Comparison of ENCODE assay signal across 9 cellular contexts in genomic region chrX:78979789-78980464, GRCh38. TPM values are rescaled to one million over a fixed set of nuclear protein-coding genes. Genes with fewer than 3 reads are reported as not detected.
DNase-seq lines count a peak whose midpoint lies in the region; ATAC-seq and TF ChIP-seq lines count a peak whose summit lies in the region.
"Had no signal": no experiment of that assay in that cellular context is flagged by ENCODE, and none has a peak within 500 bp of the region (broad histone marks: within the 10 kb centered on the region; RNA-seq: fewer than 3 reads in every experiment).

No MANE protein-coding gene starts in this region.

- no peaks in the 10 kb centered on the region for H3K27me3 Mint-ChIP-seq in activated naive CD8-positive, alpha-beta T cell treated with anti-CD3 and anti-CD28 coated beads, Interleukin-2, amount 10 ng/mL, durations not matched to agents 7 days and 5 days
- H3K27me3 Mint-ChIP-seq in CD8-positive, alpha-beta T cell (ENCODE audit: low read depth), result no peaks in the 10 kb centered on the region
- H3K27me3 Mint-ChIP-seq in immature natural killer cell (ENCODE audit: low read depth in 3 of 3), result peaks cover 0 to 6% (median 0%) of the 10 kb centered on the region in 3 donors

- CTCF ChIA-PET in CD8-positive, alpha-beta T cell (lab: Charles Lee), result no interaction called here

- H3K4me3 Mint-ChIP-seq in activated naive CD8-positive, alpha-beta T cell treated with anti-CD3 and anti-CD28 coated beads, Interleukin-2, amount 10 ng/mL, durations not matched to agents 7 days and 5 days, result peak overlapping the region; percentile 65
- H3K4me3 Mint-ChIP-seq in CD8-positive, alpha-beta T cell, result no peak overlapping the region
- no peak overlapping the region for H3K4me3 Mint-ChIP-seq in immature natural killer cell

- no peak overlapping the region for H3K4me3 ChIP-seq in CD8-positive, alpha-beta T cell (ENCODE audit: low read depth, low read length)

- H3K27me3 ChIP-seq in CD8-positive, alpha-beta T cell (ENCODE audit: insufficient read depth, low read length), result no peaks in the 10 kb centered on the region

- H3K9me3 ChIP-seq in CD8-positive, alpha-beta T cell (ENCODE audit: low read length), result no peaks in the 10 kb centered on the region

- H3K27ac ChIP-seq in CD8-positive, alpha-beta T cell (ENCODE audit: low read depth, low read length), result no peak overlapping the region

- no peaks in the 10 kb centered on the region for H3K4me1 ChIP-seq in CD8-positive, alpha-beta T cell (ENCODE audit: insufficient read depth, low read length)

- H3K36me3 Mint-ChIP-seq in activated naive CD8-positive, alpha-beta T cell treated with anti-CD3 and anti-CD28 coated beads, Interleukin-2, amount 10 ng/mL, durations not matched to agents 7 days and 5 days, result peaks cover 8% of the 10 kb centered on the region
- no peaks in the 10 kb centered on the region for H3K36me3 Mint-ChIP-seq in CD8-positive, alpha-beta T cell
- no peaks in the 10 kb centered on the region for H3K36me3 Mint-ChIP-seq in immature natural killer cell

- intact Hi-C loops in CD8-positive, alpha-beta T cell (cut with DNase I, micrococcal nuclease), result no loop called here

- ATAC-seq in GM18499 (IDR thresholded peaks at IDR 0.05; ENCODE audit: insufficient read depth, unreplicated experiment) (peak; percentile 98), GM19468 (IDR thresholded peaks at IDR 0.05; ENCODE audit: extremely low read depth, unreplicated experiment) (peak; percentile 98), HG03196 (IDR thresholded peaks at IDR 0.05; ENCODE audit: unreplicated experiment) (peak; percentile 100)
- no peak for ATAC-seq in activated naive CD8-positive, alpha-beta T cell treated with anti-CD3 and anti-CD28 coated beads, Interleukin-2, amount 10 ng/mL, durations not matched to agents 7 days and 5 days (ENCODE audit: low read depth)
- ATAC-seq in CD8-positive, alpha-beta T cell, result no peak

- no peak for DNase-seq in activated naive CD8-positive, alpha-beta T cell treated with anti-CD3 and anti-CD28 coated beads, Interleukin-2, amount 10 ng/mL, durations not matched to agents 7 days and 5 days
- DNase-seq in CD8-positive, alpha-beta T cell, result no peak
- DNase-seq in inferior parietal cortex (ENCODE audit: extremely low spot score) (no peak), Ammon's horn (ENCODE audit: low spot score) (no peak), immature natural killer cell (no peak)
- DNase-seq: NCI-H69 had no signal

- POLR2A ChIA-PET in activated naive CD8-positive, alpha-beta T cell treated with anti-CD3 and anti-CD28 coated beads, Interleukin-2, amount 10 ng/mL, durations not matched to agents 7 days and 5 days (lab: Charles Lee), result no interaction called here
- POLR2A ChIA-PET in CD8-positive, alpha-beta T cell (lab: Charles Lee), result no interaction called here

- TF ChIP-seq CTCF in CD8-positive, alpha-beta T cell (IDR thresholded peaks at IDR 0.05), result no peak

- H3K9me3 Mint-ChIP-seq in activated naive CD8-positive, alpha-beta T cell treated with anti-CD3 and anti-CD28 coated beads, Interleukin-2, amount 10 ng/mL, durations not matched to agents 7 days and 5 days, result peaks cover 1% of the 10 kb centered on the region
- no peaks in the 10 kb centered on the region for H3K9me3 Mint-ChIP-seq in CD8-positive, alpha-beta T cell
- no peaks in the 10 kb centered on the region for H3K9me3 Mint-ChIP-seq in immature natural killer cell

- H3K4me1 Mint-ChIP-seq in activated naive CD8-positive, alpha-beta T cell treated with anti-CD3 and anti-CD28 coated beads, Interleukin-2, amount 10 ng/mL, durations not matched to agents 7 days and 5 days, result peaks cover 6% of the 10 kb centered on the region
- peaks cover 5% of the 10 kb centered on the region for H3K4me1 Mint-ChIP-seq in CD8-positive, alpha-beta T cell (ENCODE audit: low read depth)
- H3K4me1 Mint-ChIP-seq in immature natural killer cell, result peaks cover 0 to 7% of the 10 kb centered on the region in 2 donors

- no peaks in the 10 kb centered on the region for H3K36me3 ChIP-seq in CD8-positive, alpha-beta T cell (ENCODE audit: insufficient read depth, low read length)

- H3K27ac Mint-ChIP-seq in activated naive CD8-positive, alpha-beta T cell treated with anti-CD3 and anti-CD28 coated beads, Interleukin-2, amount 10 ng/mL, durations not matched to agents 7 days and 5 days, result peak overlapping the region; percentile 60
- no peak overlapping the region for H3K27ac Mint-ChIP-seq in CD8-positive, alpha-beta T cell
- no peak overlapping the region for H3K27ac Mint-ChIP-seq in immature natural killer cell

RNA-seq across cellular contexts. Expression of gene P2RY10, which starts 34.7 kb away (rescaled TPM):
- 10 to 100 TPM; 76.0 to 77.4 TPM for total RNA-seq in activated naive CD8-positive, alpha-beta T cell treated with anti-CD3 and anti-CD28 coated beads, Interleukin-2, amount 10 ng/mL, durations not matched to agents 7 days and 5 days
- 10 to 100 TPM; 76.1 to 81.2 TPM for total RNA-seq in CD8-positive, alpha-beta T cell
- polyA plus RNA-seq in immature natural killer cell, result 10 to 100 TPM in 2 of 3 donors, 1 to 10 TPM in 1; 5.4 to 16.3 (median 16.1) TPM

Comparison
In these comparisons a context has a peak if more than half of its experiments do, and no peak if none do; other contexts are left out.
1. ATAC-seq: peak in GM18499 (single experiment), GM19468 (single experiment) and HG03196 (single experiment); none in activated naive CD8-positive, alpha-beta T cell treated with anti-CD3 and anti-CD28 coated beads, Interleukin-2, amount 10 ng/mL, durations not matched to agents 7 days and 5 days (single experiment) and CD8-positive, alpha-beta T cell (single experiment).